In genomic region chr20:45408646-45409213, GRCh38 we compare ENCODE assay signal across 15 cellular contexts. TPM values are rescaled to one million over a fixed set of nuclear protein-coding genes. Genes with fewer than 3 reads are reported as not detected.
DNase-seq lines count a peak whose midpoint lies in the region; ATAC-seq, FAIRE-seq and TF ChIP-seq lines count a peak whose summit lies in the region.
"Had no signal": no experiment of that assay in that cellular context is flagged by ENCODE, and none has a peak within 500 bp of the region (broad histone marks: within the 10 kb centered on the region; RNA-seq: fewer than 3 reads in every experiment).

No MANE protein-coding gene starts in this region.

- peaks cover 0 to 9% of the 10 kb centered on the region in 2 experiments; a peak in 1 of 4 replicates for H3K79me2 ChIP-seq in H1 (ENCODE audit: control insufficient read depth in 1 of 2, insufficient read depth in 2 of 2, low read length in 2 of 2)

- peaks cover 33 to 44% (median 34%) of the 10 kb centered on the region in 3 donors for H3K27me3 Mint-ChIP-seq in CD14-positive monocyte (ENCODE audit: low read depth in 3 of 3)

- no peak for TF ChIP-seq EP300 in H1 (IDR thresholded peaks at IDR 0.05; ENCODE audit: borderline replicate concordance in 1 of 2, low read depth in 2 of 2, low read length in 2 of 2)
- TF ChIP-seq EP300 in sigmoid colon (IDR thresholded peaks at IDR 0.05), result no peak
- TF ChIP-seq EP300 in ovary (IDR thresholded peaks at IDR 0.05), result no peak

- no peak overlapping the region for H2AK5ac ChIP-seq in H1 (ENCODE audit: low read depth, low read length)

- H3K79me1 ChIP-seq in H1 (ENCODE audit: low read depth, low read length), result no peaks in the 10 kb centered on the region

- no peak overlapping the region for H3K9ac ChIP-seq in H1 (replicated peaks in 1 of 4; ENCODE audit: extremely low read depth in 1 of 4, low read depth in 3 of 4, low read length in 3 of 4)

- peaks cover 4 to 5% of the 10 kb centered on the region in 2 experiments for H4K20me1 ChIP-seq in H1 (replicated peaks in 1 of 2; ENCODE audit: control insufficient read depth in 1 of 2, insufficient read depth in 2 of 2, low read length in 2 of 2)

- TF ChIP-seq POLR2A in H1 (IDR thresholded peaks at IDR 0.05; ENCODE audit: control extremely low read depth in 1 of 2, low read depth in 2 of 2, low read length in 2 of 2) (no peak), sigmoid colon (IDR thresholded peaks at IDR 0.05) (no peak), ovary (IDR thresholded peaks at IDR 0.05) (no peak)

- H2AFZ ChIP-seq in H1 (ENCODE audit: low read length), result no peak overlapping the region

- peaks cover 0 to 12% (median 9%) of the 10 kb centered on the region in 7 donors for H3K9me3 Mint-ChIP-seq in CD14-positive monocyte
- H3K9me3 Mint-ChIP-seq: activated naive CD4-positive, alpha-beta T cell treated with anti-CD3 and anti-CD28 coated beads, Interleukin-2, amount 50 U/mL, for 72 hours had no signal

- no peak overlapping the region for H2BK20ac ChIP-seq in H1 (ENCODE audit: low read length)

- POLR2A ChIA-PET in H1 (lab: Charles Lee; ENCODE audit: partially characterized antibody), result interaction anchor here (1.2 to 5.7 kb wide), 5 partner anchors 9 to 35 kb away, joined by 3 to 71 read pairs (median 3); partner anchors contain the start of gene PIGT

- no peak for ATAC-seq in GM21529 (IDR thresholded peaks at IDR 0.05; ENCODE audit: unreplicated experiment)

- H3K4me3 Mint-ChIP-seq in CD14-positive monocyte, result peak overlapping the region in 1 of 2 donors; percentile 65

- no peak overlapping the region for H2BK15ac ChIP-seq in H1 (ENCODE audit: low read length)

- H3K56ac ChIP-seq in H1 (replicated peaks; ENCODE audit: insufficient read length, low read depth, low read length), result no peak overlapping the region

- peaks cover 0 to 8% (median 3%) of the 10 kb centered on the region in 4 experiments; a peak in 4 of 7 replicates for H3K4me1 ChIP-seq in H1 (replicated peaks in 1 of 4; ENCODE audit: control insufficient read depth in 3 of 4, insufficient read depth in 4 of 4, low read length in 3 of 4)
- peaks cover 0 to 42% (median 25%) of the 10 kb centered on the region in 4 donors for H3K4me1 ChIP-seq in sigmoid colon
- H3K4me1 ChIP-seq in ovary (ENCODE audit: insufficient read depth), result peaks cover 3% of the 10 kb centered on the region

- TF ChIP-seq RAD21 in H1 (IDR thresholded peaks at IDR 0.05 in 1 of 2, conservative IDR thresholded peaks at IDR 0.05 in 1 of 2; ENCODE audit: low read depth in 2 of 2, low read length in 2 of 2), result no peak

- H3K36me3 Mint-ChIP-seq in CD14-positive monocyte, result peaks cover 6 to 20% of the 10 kb centered on the region in 2 donors
- H3K36me3 Mint-ChIP-seq: activated naive CD4-positive, alpha-beta T cell treated with anti-CD3 and anti-CD28 coated beads, Interleukin-2, amount 50 U/mL, for 72 hours had no signal

- H2BK5ac ChIP-seq in H1 (ENCODE audit: low read depth, low read length), result no peak overlapping the region

- DNase-seq in CD14-positive monocyte (ENCODE audit: low spot score) (peak; percentile 60), MV-4-11 (lab: John Stamatoyannopoulos, UW) (peak; percentile 72), H1 (ENCODE audit: low read depth in 1 of 2, low spot score in 2 of 2) (no peak), sigmoid colon (no peak), ovary (no peak), NCI-H748 (lab: John Stamatoyannopoulos, UW; ENCODE audit: unreplicated experiment) (no peak), NCI-H510A treated with DMSO at 0.1 percent for 48 hours (lab: John Stamatoyannopoulos, UW) (no peak)
- DNase-seq: activated CD4-positive, alpha-beta T cell treated with anti-CD3 and anti-CD28 coated beads for 1 hour; effector CD8-positive, alpha-beta T cell; NCI-H2029; stimulated activated CD4-positive, alpha-beta T cell treated with anti-CD3 and anti-CD28 coated beads, Interleukin-4, amount 100 ng/mL, for 1 hour had no signal

- no peak overlapping the region for H2BK120ac ChIP-seq in H1 (replicated peaks; ENCODE audit: low read depth, low read length)

- CTCF ChIA-PET in H1 (lab: Charles Lee; ENCODE audit: partially characterized antibody), result interaction anchor here (1.3 to 12.6 kb wide), 5 partner anchors 9 to 68 kb away, joined by 3 to 127 read pairs (median 4); partner anchors contain the start of gene TP53TG5

- H4K5ac ChIP-seq in H1 (ENCODE audit: insufficient read length, low read depth, low read length), result no peak overlapping the region

- H3K14ac ChIP-seq in H1 (ENCODE audit: insufficient read length), result no peak overlapping the region

- 93% methylated on average over 7 of the region's 7 CpGs; no CpG with 5 or more reads in 1 of the 2 experiments for WGBS in H1 (ENCODE audit: extremely low coverage in 1 of 2, insufficient coverage in 1 of 2, insufficient read length in 1 of 2, insufficient replicate concordance in 2 of 2, low coverage in 1 of 2, low lambda C conversion rate in 2 of 2, missing lambda C conversion rate in 1 of 2), 2 experiments
- 56 to 67% methylated on average over 7 of the region's 7 CpGs for WGBS in sigmoid colon, 2 donors
- WGBS in ovary, 3 donors, result 80 to 87% (median 84%) methylated on average over 7 of the region's 7 CpGs

- no peak overlapping the region for H3K4me3 ChIP-seq in H1 (ENCODE audit: extremely low read depth in 1 of 4, insufficient read depth in 2 of 4, low read depth in 3 of 4, low read length in 4 of 4)
- H3K4me3 ChIP-seq in sigmoid colon, result peak overlapping the region in 3 of 4 donors; percentile 84 to 93 (median 92)
- H3K4me3 ChIP-seq in ovary, result no peak overlapping the region

- peak overlapping the region in 2 of 7 donors; percentile 36 to 83 for H3K27ac Mint-ChIP-seq in CD14-positive monocyte
- H3K27ac Mint-ChIP-seq: activated naive CD4-positive, alpha-beta T cell treated with anti-CD3 and anti-CD28 coated beads, Interleukin-2, amount 50 U/mL, for 72 hours had no signal

- H3K23ac ChIP-seq in H1 (ENCODE audit: insufficient read length), result no peak overlapping the region

- no peak for TF ChIP-seq CTCF in CD14-positive monocyte (IDR thresholded peaks at IDR 0.05)
- TF ChIP-seq CTCF in H1 (IDR thresholded peaks at IDR 0.05; ENCODE audit: control extremely low read depth in 1 of 3, insufficient read depth in 1 of 3, low read depth in 1 of 3, low read length in 3 of 3), result no peak
- TF ChIP-seq CTCF in sigmoid colon (IDR thresholded peaks at IDR 0.05), result no peak
- TF ChIP-seq CTCF in ovary (IDR thresholded peaks at IDR 0.05), result no peak

- H3K27ac ChIP-seq in H1 (ENCODE audit: low read depth, low read length) (no peak overlapping the region), sigmoid colon (peak overlapping the region; percentile 94 to 99 (median 97)), ovary (no peak overlapping the region)

- no peak overlapping the region for H3K4ac ChIP-seq in H1 (replicated peaks; ENCODE audit: insufficient read length, low read depth, low read length)

- H3K36me3 ChIP-seq in H1 (ENCODE audit: control insufficient read depth in 2 of 4, insufficient read depth in 4 of 4, low read length in 3 of 4), result peaks cover 5 to 15% (median 13%) of the 10 kb centered on the region in 4 experiments
- H3K36me3 ChIP-seq in sigmoid colon, result peaks cover 0 to 42% (median 21%) of the 10 kb centered on the region in 4 donors
- H3K36me3 ChIP-seq in ovary, result no peaks in the 10 kb centered on the region

- H4K91ac ChIP-seq in H1 (replicated peaks; ENCODE audit: insufficient read length, low read length), result no peak overlapping the region

- no peaks in the 10 kb centered on the region for H3K9me3 ChIP-seq in H1 (ENCODE audit: insufficient read depth in 2 of 2, low read depth in 1 of 2, low read length in 1 of 2)
- H3K9me3 ChIP-seq in sigmoid colon, result no peaks in the 10 kb centered on the region
- H3K9me3 ChIP-seq in ovary, result no peaks in the 10 kb centered on the region

- peaks cover 30% of the 10 kb centered on the region for H3K4me1 Mint-ChIP-seq in CD14-positive monocyte

- H3K18ac ChIP-seq in H1 (ENCODE audit: extremely low read depth, low read length), result no peak overlapping the region

- no peak for FAIRE-seq in H1 (lab: Jason Lieb, UNC)
- FAIRE-seq: urothelium cell line had no signal

- H4K8ac ChIP-seq in H1 (ENCODE audit: extremely low read depth, insufficient read depth, low read length), result peak overlapping the region; percentile 7; the same call in 1 of the 2 replicates

- peaks cover 21% of the 10 kb centered on the region for H3K23me2 ChIP-seq in H1 (ENCODE audit: low read depth, low read length)

- no peak overlapping the region; a peak in 1 of 4 replicates for H3K4me2 ChIP-seq in H1 (ENCODE audit: insufficient read depth in 1 of 2, low read depth in 2 of 2, low read length in 2 of 2)

- H3K27me3 ChIP-seq in H1 (replicated peaks in 1 of 4; ENCODE audit: control insufficient read depth in 3 of 4, extremely low read depth in 1 of 4, insufficient read depth in 3 of 4, low read length in 3 of 4) (peaks cover 2 to 20% (median 10%) of the 10 kb centered on the region in 4 experiments; a peak in 6 of 7 replicates), sigmoid colon (no peaks in the 10 kb centered on the region), ovary (no peaks in the 10 kb centered on the region)

- intact Hi-C loops in CD14-positive monocyte (cut with micrococcal nuclease), result loop anchor here in 1 of 2 donors (5.0 kb wide), 1 partner anchor 36 kb away; no protein-coding TSS in a partner anchor
- intact Hi-C loops in sigmoid colon (cut with DNase I), result loop anchor here (10.0 kb wide), 1 partner anchor 444 kb away; the partner anchor contains the start of genes STK4 and TOMM34
- intact Hi-C loops in ovary (cut with DNase I), result loop anchor here in 1 of 4 donors (5.0 kb wide), 1 partner anchor 544 kb away; no protein-coding TSS in a partner anchor

- H2BK12ac ChIP-seq in H1 (ENCODE audit: low read depth, low read length), result no peak overlapping the region

RNA-seq across cellular contexts. Expression of gene DBNDD2, which starts 0.6 kb away (rescaled TPM):
- polyA plus RNA-seq in CD14-positive monocyte (10 to 100 TPM; 15.6 to 21.9 TPM), H1 (2011; rRNA removed) (95.5 and 96.3 TPM in 2 replicates), sigmoid colon (100 to 1,000 TPM; 112 to 174 (median 137) TPM), ovary (10 to 100 TPM; 36.1 to 63.2 TPM)
- 50.1 and 55.8 TPM in 2 replicates for total RNA-seq in H1 (2021; fragmentation: NEBNext Ultra II Directional; extraction: Animal tissue kit (Norgen Biotek cat#: 25700))
- polyA plus RNA-seq in H1 (2011; cell fraction: cytosol; rRNA removed), result 85.0 TPM
- 66.6 TPM for polyA plus RNA-seq in H1 (2011; cell fraction: nucleus; rRNA removed)
- 48.7 to 57.4 TPM (median 52.4 TPM) in 4 replicates for polyA plus RNA-seq in H1 (2012, experiment 1 of 2)
- 63.4 TPM for polyA plus RNA-seq in H1 (2012, experiment 2 of 2)
- polyA plus RNA-seq in H1 (2013, experiment 1 of 2), result 42.3 TPM
- polyA plus RNA-seq in H1 (2013, experiment 2 of 2), result 39.7 TPM
- 44.8 and 54.0 TPM in 2 replicates for polyA minus RNA-seq in H1 (2011; rRNA and poly(A)+ RNA removed)
- polyA minus RNA-seq in H1 (2011; cell fraction: cytosol; rRNA and poly(A)+ RNA removed), result 20.8 TPM
- polyA minus RNA-seq in H1 (2011; cell fraction: nucleus; rRNA and poly(A)+ RNA removed), result 23.7 TPM
- total RNA-seq in sigmoid colon (100 to 1,000 TPM in 3 of 4 donors, 10 to 100 TPM in 1; 99.7 to 111 (median 103) TPM), ovary (10 to 100 TPM; 18.4 to 51.3 (median 31.6) TPM)

RNA-seq across cellular contexts. Expression of gene PIGT, which starts 7.2 kb away (rescaled TPM):
- polyA plus RNA-seq in CD14-positive monocyte (10 to 100 TPM; 59.7 to 87.6 TPM), H1 (2011; rRNA removed) (89.7 and 113 TPM in 2 replicates), sigmoid colon (10 to 100 TPM; 33.0 to 98.7 (median 43.0) TPM), ovary (100 to 1,000 TPM in 1 of 2 donors, 10 to 100 TPM in 1; 68.1 to 172 TPM)
- total RNA-seq in H1 (2021; fragmentation: NEBNext Ultra II Directional; extraction: Animal tissue kit (Norgen Biotek cat#: 25700)), result 64.3 and 66.0 TPM in 2 replicates
- polyA plus RNA-seq in H1 (2011; cell fraction: cytosol; rRNA removed), result 43.9 TPM
- 108 TPM for polyA plus RNA-seq in H1 (2011; cell fraction: nucleus; rRNA removed)
- 44.9 to 80.5 TPM (median 75.7 TPM) in 4 replicates for polyA plus RNA-seq in H1 (2012, experiment 1 of 2)
- polyA plus RNA-seq in H1 (2012, experiment 2 of 2), result 96.4 TPM
- 122 TPM for polyA plus RNA-seq in H1 (2013, experiment 1 of 2)
- polyA plus RNA-seq in H1 (2013, experiment 2 of 2), result 130 TPM
- polyA minus RNA-seq in H1 (2011; rRNA and poly(A)+ RNA removed), result 46.3 and 58.1 TPM in 2 replicates
- polyA minus RNA-seq in H1 (2011; cell fraction: cytosol; rRNA and poly(A)+ RNA removed), result 44.5 TPM
- 48.0 TPM for polyA minus RNA-seq in H1 (2011; cell fraction: nucleus; rRNA and poly(A)+ RNA removed)
- total RNA-seq in sigmoid colon (10 to 100 TPM; 49.7 to 66.7 (median 56.1) TPM), ovary (10 to 100 TPM; 30.0 to 84.2 (median 69.3) TPM)

RNA-seq across cellular contexts. Expression of gene TP53TG5, which starts 30.6 kb away (rescaled TPM):
- polyA plus RNA-seq in CD14-positive monocyte, result under 1 TPM in 1 of 2 donors, not detected in 1; 0.11 TPM
- not detected in 2 replicates for total RNA-seq in H1 (2021; fragmentation: NEBNext Ultra II Directional; extraction: Animal tissue kit (Norgen Biotek cat#: 25700))
- polyA plus RNA-seq in H1 (2011; rRNA removed), result not detected in 2 replicates
- 0.03 TPM for polyA plus RNA-seq in H1 (2011; cell fraction: cytosol; rRNA removed)
- polyA plus RNA-seq in H1 (2011; cell fraction: nucleus; rRNA removed), result 1.6 TPM
- 0.42 to 0.67 TPM (median 0.60 TPM) in 4 replicates for polyA plus RNA-seq in H1 (2012, experiment 1 of 2)
- not detected for polyA plus RNA-seq in H1 (2012, experiment 2 of 2)
- polyA plus RNA-seq in H1 (2013, experiment 1 of 2), result not detected
- polyA plus RNA-seq in H1 (2013, experiment 2 of 2), result not detected
- 0.19 TPM in 1 of 2 replicates, not detected in the other for polyA minus RNA-seq in H1 (2011; rRNA and poly(A)+ RNA removed)
- polyA minus RNA-seq in H1 (2011; cell fraction: cytosol; rRNA and poly(A)+ RNA removed), result not detected
- 1.1 TPM for polyA minus RNA-seq in H1 (2011; cell fraction: nucleus; rRNA and poly(A)+ RNA removed)
- total RNA-seq in sigmoid colon, result under 1 TPM in 1 of 4 donors, not detected in 3; 0.36 TPM
- polyA plus RNA-seq in sigmoid colon, result under 1 TPM in 1 of 3 donors, not detected in 2; 0.03 TPM
- total RNA-seq in ovary, result under 1 TPM in 2 of 7 donors, not detected in 5; 0.42 to 0.89 TPM
- under 1 TPM in 1 of 2 donors, not detected in 1; 0.02 TPM for polyA plus RNA-seq in ovary
- total RNA-seq: RPMI7951 had no signal

RNA-seq across cellular contexts. Expression of gene SYS1, which starts 45.8 kb away (rescaled TPM):
- polyA plus RNA-seq in CD14-positive monocyte (10 to 100 TPM; 22.1 to 23.1 TPM), H1 (2011; rRNA removed) (50.8 and 57.4 TPM in 2 replicates), sigmoid colon (10 to 100 TPM; 14.4 to 35.6 (median 17.1) TPM), ovary (10 to 100 TPM; 33.0 to 47.0 TPM)
- total RNA-seq in H1 (2021; fragmentation: NEBNext Ultra II Directional; extraction: Animal tissue kit (Norgen Biotek cat#: 25700)), result 18.2 and 19.6 TPM in 2 replicates
- 29.3 TPM for polyA plus RNA-seq in H1 (2011; cell fraction: cytosol; rRNA removed)
- polyA plus RNA-seq in H1 (2011; cell fraction: nucleus; rRNA removed), result 32.0 TPM
- polyA plus RNA-seq in H1 (2012, experiment 1 of 2), result 15.1 to 17.8 TPM (median 16.5 TPM) in 4 replicates
- 23.0 TPM for polyA plus RNA-seq in H1 (2012, experiment 2 of 2)
- polyA plus RNA-seq in H1 (2013, experiment 1 of 2), result 15.6 TPM
- 18.9 TPM for polyA plus RNA-seq in H1 (2013, experiment 2 of 2)
- polyA minus RNA-seq in H1 (2011; rRNA and poly(A)+ RNA removed), result 44.9 and 51.1 TPM in 2 replicates
- polyA minus RNA-seq in H1 (2011; cell fraction: cytosol; rRNA and poly(A)+ RNA removed), result 15.0 TPM
- 21.8 TPM for polyA minus RNA-seq in H1 (2011; cell fraction: nucleus; rRNA and poly(A)+ RNA removed)
- total RNA-seq in sigmoid colon (10 to 100 TPM; 44.2 to 58.7 (median 52.2) TPM), ovary (10 to 100 TPM; 29.2 to 69.7 (median 32.8) TPM)

Comparison
In these comparisons a context has a peak if more than half of its experiments do, and no peak if none do; other contexts are left out.
1. DNase-seq: peak in CD14-positive monocyte (single experiment) and MV-4-11 (single experiment); none in H1 (0 of 2), sigmoid colon (single experiment), ovary (0 of 5), NCI-H748 (single experiment) and NCI-H510A treated with DMSO at 0.1 percent for 48 hours (single experiment).
2. H3K27ac ChIP-seq: peak in sigmoid colon (4 of 4); none in H1 (single experiment) and ovary (0 of 2).
3. H3K4me3 ChIP-seq: peak in sigmoid colon (3 of 4); none in H1 (0 of 4) and ovary (single experiment).